29 cellular contexts compared by ENCODE assay signal in the genomic region with DNA sequence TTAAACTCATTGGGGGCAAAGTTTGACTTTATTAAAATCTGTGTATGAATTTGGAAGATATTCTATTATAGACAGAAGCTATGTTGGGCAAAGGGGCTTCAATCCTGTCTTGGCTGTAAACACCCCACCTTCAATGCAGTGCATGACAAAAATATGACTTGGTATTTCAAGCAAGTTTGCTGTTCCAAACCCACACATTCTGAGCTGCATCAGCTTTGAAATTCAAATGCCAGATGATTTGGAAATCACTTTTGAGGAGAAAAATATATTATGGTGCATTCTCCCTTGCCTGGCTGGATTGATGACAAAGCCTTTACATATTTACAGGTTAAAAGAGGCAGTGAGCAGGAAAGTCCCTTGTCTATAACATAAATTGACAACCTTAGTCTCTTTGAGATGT.
"Had no signal": no experiment of that assay in that cellular context is flagged by ENCODE, and none has a peak within 500 bp of the region (broad histone marks: within the 10 kb centered on the region; RNA-seq: fewer than 3 reads in every experiment).

No MANE protein-coding gene starts in this region.

- H3K36me3 ChIP-seq: ascending aorta, cardiac muscle cell, WERI-Rb-1 had no signal

- H3K4me3 ChIP-seq: ascending aorta, cardiac muscle cell had no signal

- H3K27ac ChIP-seq: ascending aorta, cardiac muscle cell, WERI-Rb-1 had no signal

- ATAC-seq: activated CD4-positive, alpha-beta T cell treated with anti-CD3 and anti-CD28 coated beads for 36 hours; activated CD4-positive, CD25-positive, alpha-beta regulatory T cell treated with anti-CD3 and anti-CD28 coated beads, Interleukin-2, amount 50 U/mL, for 24 hours; activated CD8-positive, alpha-beta memory T cell treated with anti-CD3 and anti-CD28 coated beads, Interleukin-2, amount 10 ng/mL, durations not matched to agents 7 days and 5 days; activated CD8-positive, alpha-beta T cell treated with anti-CD3 and anti-CD28 coated beads, Interleukin-2, amount 10 ng/mL, durations not matched to agents 7 days and 5 days; activated naive CD8-positive, alpha-beta T cell treated with anti-CD3 and anti-CD28 coated beads, Interleukin-2, amount 50 U/mL, for 24 hours; WTC11 had no signal

- H3K27me3 ChIP-seq: ascending aorta, cardiac muscle cell had no signal

- DNase-seq: activated CD4-positive, alpha-beta memory T cell treated with anti-CD3 and anti-CD28 coated beads, Interleukin-2, amount 10 ng/mL, durations not matched to agents 7 days and 5 days; activated CD4-positive, alpha-beta T cell treated with anti-CD3 and anti-CD28 coated beads for 1 hour; activated CD4-positive, alpha-beta T cell treated with anti-CD3 and anti-CD28 coated beads for 36 hours; activated CD4-positive, alpha-beta T cell treated with anti-CD3 and anti-CD28 coated beads for 48 hours; activated CD4-positive, alpha-beta T cell treated with anti-CD3 and anti-CD28 coated beads, Interleukin-2, amount 10 ng/mL, durations not matched to agents 7 days and 5 days; activated CD4-positive, alpha-beta T cell treated with anti-CD3 and anti-CD28 coated beads, Interleukin-2, amount 50 U/mL, for 48 hours; activated CD4-positive, CD25-positive, alpha-beta regulatory T cell; activated CD8-positive, alpha-beta memory T cell treated with anti-CD3 and anti-CD28 coated beads for 24 hours; activated CD8-positive, alpha-beta memory T cell treated with anti-CD3 and anti-CD28 coated beads, Interleukin-2, amount 10 ng/mL, durations not matched to agents 7 days and 5 days; activated CD8-positive, alpha-beta memory T cell treated with anti-CD3 and anti-CD28 coated beads, Interleukin-2, amount 50 U/mL, for 48 hours; activated CD8-positive, alpha-beta T cell treated with anti-CD3 and anti-CD28 coated beads, Interleukin-2, amount 10 ng/mL, durations not matched to agents 7 days and 5 days; activated effector memory CD4-positive, alpha-beta T cell treated with Interleukin-2 at 50 U/mL for 16 hours; activated gamma-delta T cell; activated naive CD4-positive, alpha-beta T cell treated with anti-CD3 and anti-CD28 coated beads, Interleukin-2, amount 10 ng/mL, durations not matched to agents 7 days and 5 days; activated naive CD4-positive, alpha-beta T cell treated with Interleukin-2 at 50 U/mL for 16 hours; activated naive CD8-positive, alpha-beta T cell treated with anti-CD3 and anti-CD28 coated beads, Interleukin-2, amount 10 ng/mL, durations not matched to agents 7 days and 5 days; activated naive CD8-positive, alpha-beta T cell treated with anti-CD3 and anti-CD28 coated beads, Interleukin-2, amount 50 U/mL, for 24 hours; activated T-cell treated with anti-CD3 and anti-CD28 coated beads, Interleukin-2, amount 50 U/mL, for 24 hours; activated T-cell treated with anti-CD3 and anti-CD28 coated beads, Interleukin-2, amount 50 U/mL, for 48 hours; amygdala; central memory CD4-positive, alpha-beta T cell; T-helper 1 cell; T-helper 2 cell; T-helper 9 cell; WERI-Rb-1 had no signal

- H3K4me1 ChIP-seq: ascending aorta had no signal

- H3K9me3 ChIP-seq: ascending aorta had no signal
